17 cellular contexts compared by ENCODE assay signal in the genomic region with DNA sequence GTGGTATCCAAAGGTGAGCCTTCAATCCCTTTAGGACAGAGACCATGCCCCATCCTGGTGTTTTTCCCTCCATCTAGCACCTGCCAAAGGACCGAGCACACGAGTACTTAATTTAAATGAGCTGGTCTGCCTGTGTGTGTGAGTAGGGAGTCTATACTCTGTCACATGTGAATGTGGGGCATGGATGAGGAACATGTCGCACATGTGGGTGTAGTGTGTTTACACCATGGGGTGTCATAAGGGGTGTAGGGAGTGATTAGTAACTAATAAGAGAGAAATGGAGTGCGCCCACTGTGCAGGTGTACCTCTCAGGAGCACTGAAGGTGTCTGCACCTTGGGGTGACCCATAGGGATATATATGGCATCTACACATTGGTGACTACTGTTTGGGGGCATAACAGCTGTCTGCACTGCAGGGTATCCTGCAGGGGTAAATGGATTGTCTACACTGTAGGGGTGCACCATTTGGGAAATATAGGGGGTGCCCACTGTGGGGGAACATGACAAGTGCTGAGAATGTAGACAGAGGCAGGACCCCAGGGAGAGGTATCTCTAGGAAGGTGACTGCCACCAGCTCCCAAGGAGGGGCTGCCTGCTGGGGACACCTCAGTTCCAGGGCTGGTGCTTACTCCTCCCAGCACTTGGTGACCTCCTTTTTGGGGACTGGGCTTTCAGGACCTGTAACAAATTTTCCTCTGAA.
"Had no signal": no experiment of that assay in that cellular context is flagged by ENCODE, and none has a peak within 500 bp of the region (broad histone marks: within the 10 kb centered on the region; RNA-seq: fewer than 3 reads in every experiment).

No MANE protein-coding gene starts in this region.

- DNase-seq: activated naive CD4-positive, alpha-beta T cell; activated naive CD8-positive, alpha-beta T cell treated with anti-CD3 and anti-CD28 coated beads, Interleukin-2, amount 10 ng/mL, durations not matched to agents 7 days and 5 days; amygdala; effector memory CD4-positive, alpha-beta T cell; esophagus squamous epithelium; heart right ventricle; left cardiac atrium; mesendoderm; natural killer cell; retina; SJCRH30; stomach; T1000; testis; upper lobe of left lung had no signal

- H3K27ac Mint-ChIP-seq: activated naive CD8-positive, alpha-beta T cell treated with anti-CD3 and anti-CD28 coated beads, Interleukin-2, amount 10 ng/mL, durations not matched to agents 7 days and 5 days; dendritic cell treated with granulocyte-macrophage colony-stimulating factor and Interleukin-4, amounts not matched to agents 40 ng/mL and 50 ng/mL, for 4 days; natural killer cell had no signal

- H3K36me3 ChIP-seq: cardiac muscle cell, esophagus squamous epithelium, heart right ventricle, SJCRH30, stomach, upper lobe of left lung had no signal

- H3K4me3 ChIP-seq: cardiac muscle cell, esophagus squamous epithelium, heart right ventricle, SJCRH30, stomach, testis, upper lobe of left lung had no signal

- H3K4me1 ChIP-seq: SJCRH30, testis had no signal

- H3K4me3 Mint-ChIP-seq: activated naive CD8-positive, alpha-beta T cell treated with anti-CD3 and anti-CD28 coated beads, Interleukin-2, amount 10 ng/mL, durations not matched to agents 7 days and 5 days; dendritic cell treated with granulocyte-macrophage colony-stimulating factor and Interleukin-4, amounts not matched to agents 40 ng/mL and 50 ng/mL, for 4 days; natural killer cell had no signal

- H3K27ac ChIP-seq: cardiac muscle cell, esophagus squamous epithelium, heart right ventricle, SJCRH30, stomach, testis, upper lobe of left lung had no signal

- H3K27me3 ChIP-seq: SJCRH30, testis, upper lobe of left lung had no signal

- H3K36me3 Mint-ChIP-seq: activated naive CD8-positive, alpha-beta T cell treated with anti-CD3 and anti-CD28 coated beads, Interleukin-2, amount 10 ng/mL, durations not matched to agents 7 days and 5 days; natural killer cell had no signal

- H3K9me3 ChIP-seq: esophagus squamous epithelium, heart right ventricle, SJCRH30, stomach, testis, upper lobe of left lung had no signal

- H3K9me3 Mint-ChIP-seq: activated naive CD8-positive, alpha-beta T cell treated with anti-CD3 and anti-CD28 coated beads, Interleukin-2, amount 10 ng/mL, durations not matched to agents 7 days and 5 days; dendritic cell treated with granulocyte-macrophage colony-stimulating factor and Interleukin-4, amounts not matched to agents 40 ng/mL and 50 ng/mL, for 4 days; natural killer cell had no signal
